10 cellular contexts compared by ENCODE assay signal in genomic region chr22:37259540-37260029, GRCh38. TPM values are rescaled to one million over a fixed set of nuclear protein-coding genes. Genes with fewer than 3 reads are reported as not detected.
DNase-seq lines count a peak whose midpoint lies in the region; ATAC-seq and TF ChIP-seq lines count a peak whose summit lies in the region.
"Had no signal": no experiment of that assay in that cellular context is flagged by ENCODE, and none has a peak within 500 bp of the region (broad histone marks: within the 10 kb centered on the region; RNA-seq: fewer than 3 reads in every experiment).

No MANE protein-coding gene starts in this region.

- H2BK5ac ChIP-seq in trophoblast cell (ENCODE audit: low read depth, low read length, poor library complexity) = no peak overlapping the region

- H4K12ac ChIP-seq in trophoblast cell (ENCODE audit: low read depth, low read length) = no peak overlapping the region

- H3K27ac Mint-ChIP-seq in MCF 10A (ENCODE audit: low read depth, unreplicated experiment) (no peak overlapping the region), endothelial cell (ENCODE audit: unreplicated experiment) (no peak overlapping the region)

- no peak overlapping the region for H3K4ac ChIP-seq in trophoblast cell (ENCODE audit: low read depth, low read length)

- H2BK120ac ChIP-seq in trophoblast cell (ENCODE audit: insufficient read depth, low read length, poor library complexity) = no peak overlapping the region

- H3K4me3 Mint-ChIP-seq in MCF 10A (ENCODE audit: unreplicated experiment) = peak overlapping the region; percentile 20
- H3K4me3 Mint-ChIP-seq in endothelial cell (ENCODE audit: unreplicated experiment) = peak overlapping the region; percentile 69

- no peak overlapping the region for H3K23ac ChIP-seq in trophoblast cell (ENCODE audit: low read length)

- H3K27ac ChIP-seq in breast epithelium (no peak overlapping the region), trophoblast cell (ENCODE audit: low read depth, low read length) (no peak overlapping the region)

- no peak overlapping the region for H3K14ac ChIP-seq in trophoblast cell (ENCODE audit: low read length)

- H3K9ac ChIP-seq in trophoblast cell (ENCODE audit: low read length) = no peak overlapping the region

- CTCF ChIA-PET in MCF 10A (lab: Yijun Ruan, JAX) = interaction anchor here (0.6 to 4.6 kb wide), 31 partner anchors 8 to 568 kb away, joined by 3 to 62 read pairs (median 4); partner anchors contain the start of gene RAC2

- H2AK5ac ChIP-seq in trophoblast cell (ENCODE audit: low read length) = no peak overlapping the region

- H4K91ac ChIP-seq in trophoblast cell (ENCODE audit: low read depth, low read length) = no peak overlapping the region

- ATAC-seq in HG03045 (IDR thresholded peaks at IDR 0.05; ENCODE audit: unreplicated experiment) = no peak

- H3K4me1 ChIP-seq in breast epithelium = no peaks in the 10 kb centered on the region
- H3K4me1 ChIP-seq in trophoblast cell (ENCODE audit: control insufficient read depth in 1 of 2, insufficient read depth in 2 of 2, low read length in 2 of 2) = no peaks in the 10 kb centered on the region

- WGBS in trophoblast cell (ENCODE audit: extremely low coverage, insufficient coverage, insufficient read length) = no CpG with 5 or more reads among the region's 23 CpGs

- no peak overlapping the region for H3K18ac ChIP-seq in trophoblast cell (ENCODE audit: low read length)

- H3K9me3 Mint-ChIP-seq in MCF 10A (ENCODE audit: unreplicated experiment) (no peaks in the 10 kb centered on the region), endothelial cell (ENCODE audit: unreplicated experiment) (no peaks in the 10 kb centered on the region)

- H3K4me1 Mint-ChIP-seq in MCF 10A (ENCODE audit: insufficient read depth, unreplicated experiment) = peaks cover 25% of the 10 kb centered on the region
- peaks cover 8% of the 10 kb centered on the region for H3K4me1 Mint-ChIP-seq in endothelial cell (ENCODE audit: unreplicated experiment)

- peak overlapping the region; percentile 48 for H3K4me2 ChIP-seq in trophoblast cell (ENCODE audit: low read length)

- intact Hi-C loops in MCF 10A (cut with micrococcal nuclease) = loop anchor here (2.0 kb wide), 1 partner anchor 197 kb away; no protein-coding TSS in a partner anchor
- intact Hi-C loops in breast epithelium (cut with DNase I; ENCODE audit: low total_unique reads) = no loop called here

- H3K36me3 Mint-ChIP-seq in MCF 10A (ENCODE audit: insufficient read depth, unreplicated experiment) (peaks cover 6% of the 10 kb centered on the region), endothelial cell (ENCODE audit: low read depth, unreplicated experiment) (no peaks in the 10 kb centered on the region)

- H4K8ac ChIP-seq in trophoblast cell (ENCODE audit: low read depth, low read length) = no peak overlapping the region

- POLR2A ChIA-PET in MCF 10A (lab: Yijun Ruan, JAX) = interaction anchor here (0.6 to 1.5 kb wide), 4 partner anchors 60 to 1106 kb away, joined by 4 to 7 read pairs (median 5); no protein-coding TSS in a partner anchor

- no peak overlapping the region for H2AFZ ChIP-seq in trophoblast cell (ENCODE audit: insufficient read depth, low read length, poor library complexity)

- no peaks in the 10 kb centered on the region for H3K27me3 Mint-ChIP-seq in MCF 10A (ENCODE audit: insufficient read depth, unreplicated experiment)
- peaks cover 9% of the 10 kb centered on the region for H3K27me3 Mint-ChIP-seq in endothelial cell (ENCODE audit: unreplicated experiment)

- H3K36me3 ChIP-seq in breast epithelium (no peaks in the 10 kb centered on the region), trophoblast cell (ENCODE audit: control insufficient read depth in 1 of 2, insufficient read depth in 2 of 2, low read length in 2 of 2) (no peaks in the 10 kb centered on the region)

- TF ChIP-seq POLR2A in breast epithelium (IDR thresholded peaks at IDR 0.05) = no peak

- no peaks in the 10 kb centered on the region for H3K79me2 ChIP-seq in trophoblast cell (ENCODE audit: control insufficient read depth, insufficient read depth, low read length, poor library complexity)

- BruUV-seq in MCF 10A (replicated peaks; lab: Mats Ljungman, UMichigan) = no TSS peak

- DNase-seq in MCF 10A (ENCODE audit: unreplicated experiment) (peak; percentile 55), breast epithelium (ENCODE audit: low spot score in 2 of 2) (no peak), NCI-H524 treated with DMSO at 0.1 percent for 48 hours (lab: John Stamatoyannopoulos, UW) (peak; percentile 24), endothelial cell (ENCODE audit: low spot score) (peak; percentile 54), trophoblast cell (peak; percentile 15 to 61), NCI-H1436 (lab: John Stamatoyannopoulos, UW) (no peak), amniotic stem cell (lab: John Stamatoyannopoulos, UW) (no peak)

- TF ChIP-seq CTCF in MCF 10A (IDR thresholded peaks at IDR 0.05; ENCODE audit: unreplicated experiment) = peak; percentile 55
- TF ChIP-seq CTCF in breast epithelium (IDR thresholded peaks at IDR 0.05) = no peak
- TF ChIP-seq CTCF in endothelial cell (IDR thresholded peaks at IDR 0.05; ENCODE audit: unreplicated experiment) = peak; percentile 27

- peaks cover 8 to 11% of the 10 kb centered on the region in 2 donors for H3K9me3 ChIP-seq in breast epithelium
- peaks cover 11% of the 10 kb centered on the region for H3K9me3 ChIP-seq in trophoblast cell (ENCODE audit: insufficient read depth, low read depth, low read length)

- no peak overlapping the region for H2BK12ac ChIP-seq in trophoblast cell (ENCODE audit: low read length)

- no peaks in the 10 kb centered on the region for H3K79me1 ChIP-seq in trophoblast cell (ENCODE audit: low read length)

- H3K4me3 ChIP-seq in breast epithelium = no peak overlapping the region
- H3K4me3 ChIP-seq in trophoblast cell (ENCODE audit: low read depth, low read length) = no peak overlapping the region

- H3K27me3 ChIP-seq in breast epithelium = peaks cover 0 to 41% of the 10 kb centered on the region in 2 donors
- no peaks in the 10 kb centered on the region for H3K27me3 ChIP-seq in trophoblast cell (ENCODE audit: insufficient read depth, low read length)

RNA-seq across cellular contexts. Expression of gene RAC2, which starts 15.5 kb away (rescaled TPM):
- total RNA-seq in MCF 10A (2022) (42.4 and 52.6 TPM in 2 replicates), breast epithelium (10 to 100 TPM; 10.5 to 12.0 (median 11.5) TPM), endothelial cell (ENCODE audit: unreplicated experiment) (16.6 TPM)
- 1.9 and 2.5 TPM in 2 replicates for polyA plus RNA-seq in trophoblast cell (2013)

RNA-seq across cellular contexts. Expression of gene CYTH4, which starts 22.7 kb away (rescaled TPM):
- total RNA-seq in MCF 10A (2022) (0.22 TPM in 1 of 2 replicates, not detected in the other), breast epithelium (10 to 100 TPM in 2 of 3 donors, 1 to 10 TPM in 1; 6.9 to 25.1 (median 10.5) TPM), endothelial cell (ENCODE audit: unreplicated experiment) (0.33 TPM)
- not detected in 2 replicates for polyA plus RNA-seq in trophoblast cell (2013)

RNA-seq across cellular contexts. Expression of gene SSTR3, which starts 47.3 kb away (rescaled TPM):
- total RNA-seq in MCF 10A (2022) (not detected in 2 replicates), breast epithelium (not detected), endothelial cell (ENCODE audit: unreplicated experiment) (0.13 TPM)
- polyA plus RNA-seq in trophoblast cell (2013) = not detected in 2 replicates
- total RNA-seq: glomerular endothelial cell, urinary bladder had no signal
- polyA plus RNA-seq: urinary bladder had no signal

Comparison
In these comparisons a context has a peak if more than half of its experiments do, and no peak if none do; other contexts are left out.
1. DNase-seq: peak in MCF 10A (single experiment), NCI-H524 treated with DMSO at 0.1 percent for 48 hours (single experiment), endothelial cell (single experiment) and trophoblast cell (2 of 2); none in breast epithelium (0 of 2), NCI-H1436 (single experiment) and amniotic stem cell (single experiment).
2. CTCF ChIP-seq: peak in MCF 10A (single experiment) and endothelial cell (single experiment); none in breast epithelium (0 of 3).